ENCODE assay signal across 8 cellular contexts in genomic region chr1:213070399-213070798, GRCh38. TPM values are rescaled to one million over a fixed set of nuclear protein-coding genes. Genes with fewer than 3 reads are reported as not detected.
DNase-seq lines count a peak whose midpoint lies in the region; ATAC-seq, FAIRE-seq and TF ChIP-seq lines count a peak whose summit lies in the region.

No MANE protein-coding gene starts in this region.

- H3K27ac ChIP-seq in mesendoderm (ENCODE audit: low read depth, low read length) = no peak overlapping the region

- H2BK120ac ChIP-seq in mesendoderm (ENCODE audit: low read depth, low read length) = no peak overlapping the region

- no peak for TF ChIP-seq CTCF in AG10803 (conservative IDR thresholded peaks at IDR 0.05; ENCODE audit: low read length)
- TF ChIP-seq CTCF in omental fat pad (IDR thresholded peaks at IDR 0.05) = no peak

- no peaks in the 10 kb centered on the region for H3K36me3 ChIP-seq in mesendoderm (ENCODE audit: control insufficient read depth, insufficient read depth, low read length)

- H3K4me1 ChIP-seq in mesendoderm (ENCODE audit: control insufficient read depth, low read depth, low read length) = peaks cover 6% of the 10 kb centered on the region

- no peak overlapping the region for H3K4me2 ChIP-seq in mesendoderm (ENCODE audit: low read length)

- no peak overlapping the region for H3K4me3 ChIP-seq in AG10803 (ENCODE audit: low read length)
- H3K4me3 ChIP-seq in mesendoderm (ENCODE audit: low read length) = no peak overlapping the region

- no peak overlapping the region for H3K9ac ChIP-seq in mesendoderm (ENCODE audit: low read length)

- no peak overlapping the region for H2BK15ac ChIP-seq in mesendoderm (replicated peaks; ENCODE audit: low read depth)

- ATAC-seq in GM18511 (IDR thresholded peaks at IDR 0.05; ENCODE audit: unreplicated experiment) (peak; percentile 95), HG02840 (IDR thresholded peaks at IDR 0.05; ENCODE audit: low FRiP score, unreplicated experiment) (peak; percentile 80), omental fat pad (ENCODE audit: low FRiP score) (peak; percentile 68)

- peaks cover 2% of the 10 kb centered on the region for H3K79me1 ChIP-seq in mesendoderm (ENCODE audit: low read length)

- H4K5ac ChIP-seq in mesendoderm (ENCODE audit: low read length) = no peak overlapping the region

- H3K18ac ChIP-seq in mesendoderm (ENCODE audit: low read length) = no peak overlapping the region

- DNase-seq in AG10803 (ENCODE audit: low read depth) (peak; percentile 69), NCI-H146 treated with DMSO at 0.1 percent for 48 hours (lab: John Stamatoyannopoulos, UW; ENCODE audit: unreplicated experiment) (peak; percentile 28), astrocyte of the hippocampus (ENCODE audit: low read depth, low spot score) (peak; percentile 37), omental fat pad (ENCODE audit: low spot score) (no peak), urothelium cell line (ENCODE audit: low spot score) (no peak), mesendoderm (no peak)

- H2BK5ac ChIP-seq in mesendoderm (ENCODE audit: low read length) = no peak overlapping the region

- no peaks in the 10 kb centered on the region for H3K27me3 ChIP-seq in mesendoderm (ENCODE audit: insufficient read depth, low read length, poor library complexity)

- H4K8ac ChIP-seq in mesendoderm (ENCODE audit: low read depth, low read length) = no peak overlapping the region

- no peak overlapping the region for H3K4ac ChIP-seq in mesendoderm (ENCODE audit: low read depth, low read length)

- FAIRE-seq in urothelium cell line (lab: Jason Lieb, UNC) = no peak

- no peak overlapping the region for H3K56ac ChIP-seq in mesendoderm (ENCODE audit: low read length)

- no peaks in the 10 kb centered on the region for H3K79me2 ChIP-seq in mesendoderm (ENCODE audit: control insufficient read depth, insufficient read depth, low read length)

- no peak overlapping the region for H2AK5ac ChIP-seq in mesendoderm (ENCODE audit: low read length)

- H3K23ac ChIP-seq in mesendoderm (ENCODE audit: low read length) = no peak overlapping the region

- WGBS in mesendoderm (ENCODE audit: extremely low coverage, insufficient coverage, low lambda C conversion rate) = no CpG with 5 or more reads among the region's 2 CpGs

RNA-seq across cellular contexts. Expression of gene RPS6KC1, which starts 19.4 kb away (rescaled TPM):
- total RNA-seq in omental fat pad = 10 to 100 TPM; 16.1 to 22.6 (median 21.4) TPM
- polyA plus RNA-seq in mesendoderm (2013, experiment 1 of 2) = 9.9 TPM
- polyA plus RNA-seq in mesendoderm (2013, experiment 2 of 2) = 9.5 TPM

RNA-seq across cellular contexts. Expression of gene ANGEL2, which starts 54.7 kb away (rescaled TPM):
- 10 to 100 TPM; 28.7 to 63.4 (median 41.1) TPM for total RNA-seq in omental fat pad
- 20.8 TPM for polyA plus RNA-seq in mesendoderm (2013, experiment 1 of 2)
- polyA plus RNA-seq in mesendoderm (2013, experiment 2 of 2) = 20.1 TPM

Comparison
In these comparisons a context has a peak if more than half of its experiments do, and no peak if none do; other contexts are left out.
1. DNase-seq: peak in AG10803 (single experiment), NCI-H146 treated with DMSO at 0.1 percent for 48 hours (single experiment) and astrocyte of the hippocampus (single experiment); none in omental fat pad (single experiment), urothelium cell line (single experiment) and mesendoderm (single experiment).
2. Peak in every context shown above with its lines, with median percentiles within 50 percentile points of each other: ATAC-seq.